ENCODE assay signal across 1 cellular context in the genomic region with DNA sequence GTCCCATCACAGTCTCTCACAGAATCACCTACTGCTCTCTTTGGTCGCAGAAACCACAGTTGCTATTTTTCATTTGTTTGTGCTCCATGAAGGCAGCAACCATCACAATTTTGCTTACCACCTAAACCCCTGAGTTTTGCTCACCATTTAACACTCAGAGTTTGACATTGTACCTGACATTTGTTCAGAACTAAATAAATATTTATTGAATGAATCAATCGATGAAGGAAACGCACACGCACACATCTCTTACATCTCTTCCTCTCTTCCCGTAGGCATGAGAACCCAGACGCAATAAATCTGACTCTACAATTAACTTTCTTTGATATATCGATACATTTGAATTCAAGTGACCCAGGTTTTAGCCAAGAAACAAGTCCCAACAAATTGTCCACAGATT.
TF ChIP-seq lines count a peak whose summit lies in the region.

No MANE protein-coding gene starts in this region.

TF ChIP-seq in HepG2, 621 proteins besides CTCF, POLR2A, EP300 and RAD21:
- TF ChIP-seq HOXA3 (CRISPR knock-in tag; IDR thresholded peaks at IDR 0.05) (no peak), ELF4 (CRISPR knock-in tag; IDR thresholded peaks at IDR 0.05; ENCODE audit: borderline replicate concordance) (no peak), NFIC (IDR thresholded peaks at IDR 0.05; ENCODE audit: low read length) (no peak), ZNF816 (CRISPR knock-in tag; IDR thresholded peaks at IDR 0.05; ENCODE audit: borderline replicate concordance) (no peak), ZNF432 (CRISPR knock-in tag; IDR thresholded peaks at IDR 0.05; ENCODE audit: borderline replicate concordance) (no peak), HNRNPK (IDR thresholded peaks at IDR 0.05; ENCODE audit: low read depth, low read length, poor library complexity, severe bottlenecking) (no peak), CENPT (CRISPR knock-in tag; IDR thresholded peaks at IDR 0.05; ENCODE audit: low read depth) (no peak), PTBP1 (IDR thresholded peaks at IDR 0.05; ENCODE audit: low read depth, low read length, poor library complexity, severe bottlenecking) (no peak), ZNF7 (CRISPR knock-in tag; IDR thresholded peaks at IDR 0.05) (no peak), KLF13 (CRISPR knock-in tag; IDR thresholded peaks at IDR 0.05) (no peak), SCMH1 (CRISPR knock-in tag; IDR thresholded peaks at IDR 0.05; ENCODE audit: borderline replicate concordance) (no peak), ZNF850 (CRISPR knock-in tag; conservative IDR thresholded peaks at IDR 0.05) (no peak), GABPA (IDR thresholded peaks at IDR 0.05; ENCODE audit: low read depth, low read length) (no peak), GABPA (CRISPR knock-in tag; IDR thresholded peaks at IDR 0.05; ENCODE audit: low read depth) (no peak), HOXA7 (CRISPR knock-in tag; IDR thresholded peaks at IDR 0.05) (no peak), FOXP4 (CRISPR knock-in tag; IDR thresholded peaks at IDR 0.05) (no peak), ZNF552 (CRISPR knock-in tag; IDR thresholded peaks at IDR 0.05; ENCODE audit: borderline replicate concordance) (no peak)
